ENCODE assay signal across 30 cellular contexts in genomic region chr12:53862206-53862605, GRCh38.
"Had no signal": no experiment of that assay in that cellular context is flagged by ENCODE, and none has a peak within 500 bp of the region (broad histone marks: within the 10 kb centered on the region; RNA-seq: fewer than 3 reads in every experiment).

No MANE protein-coding gene starts in this region.

- DNase-seq: activated CD4-positive, alpha-beta T cell treated with anti-CD3 and anti-CD28 coated beads for 4 hours; activated CD4-positive, alpha-beta T cell treated with anti-CD3 and anti-CD28 coated beads, Interleukin-2, amount 50 U/mL, for 4 hours; activated CD4-positive, CD25-positive, alpha-beta regulatory T cell; activated effector memory CD4-positive, alpha-beta T cell treated with Interleukin-2 at 50 U/mL for 16 hours; activated naive CD4-positive, alpha-beta T cell treated with anti-CD3 and anti-CD28 coated beads for 36 hours; activated naive CD8-positive, alpha-beta T cell treated with anti-CD3 and anti-CD28 coated beads for 36 hours; adrenal gland; aorta; cerebellar nuclear complex; effector memory CD8-positive, alpha-beta T cell; heart right ventricle; left ventricle myocardium superior; naive B cell; nephron progenitor cell; retina; small intestine; stimulated activated CD4-positive, alpha-beta T cell treated with anti-CD3 and anti-CD28 coated beads, Interleukin-1b, Interleukin-23, amount 100 ng/mL, for 48 hours; stimulated activated CD4-positive, alpha-beta T cell treated with anti-CD3 and anti-CD28 coated beads, Interleukin-4, amount 100 ng/mL, for 4 hours; stimulated activated CD8-positive, alpha-beta memory T cell treated with anti-CD3 and anti-CD28 coated beads, Interleukin-4, amount 100 ng/mL, for 48 hours; stimulated activated naive CD8-positive, alpha-beta T cell treated with anti-CD3 and anti-CD28 coated beads, Interleukin-15, amount 100 ng/mL, for 72 hours; substantia nigra; T-helper 1 cell; upper lobe of left lung had no signal

- H3K27me3 ChIP-seq: foreskin keratinocyte, upper lobe of left lung had no signal

- ATAC-seq: effector memory CD8-positive, alpha-beta T cell; heart right ventricle; left ventricle myocardium superior; sciatic nerve; stimulated activated memory B cell treated with anti-CD40 and anti-IgM and Interleukin-4, amounts not matched to agents 10 μg/mL and 1 μg/mL and 100 μg/mL, for 72 hours; stimulated activated naive CD8-positive, alpha-beta T cell treated with anti-CD3 and anti-CD28 coated beads, Interleukin-15, amount 100 ng/mL, for 72 hours had no signal

- H3K36me3 ChIP-seq: adrenal gland, cardiac muscle cell, heart right ventricle, neutrophil, upper lobe of left lung had no signal

- H3K4me1 ChIP-seq: adrenal gland, heart right ventricle, upper lobe of left lung had no signal

- FAIRE-seq: endothelial cell of umbilical vein, small intestine had no signal

- H3K9me3 ChIP-seq: adrenal gland, heart right ventricle, neutrophil had no signal

- H3K27ac ChIP-seq: adrenal gland, cardiac muscle cell, coronary artery, foreskin keratinocyte, heart right ventricle, neutrophil, upper lobe of left lung had no signal

- H3K4me3 ChIP-seq: adrenal gland, cardiac muscle cell, coronary artery, heart right ventricle, upper lobe of left lung had no signal
